ENCODE assay signal across 8 cellular contexts in genomic region chr5:137344723-137345322, GRCh38.
DNase-seq lines count a peak whose midpoint lies in the region; ATAC-seq and TF ChIP-seq lines count a peak whose summit lies in the region.

No MANE protein-coding gene starts in this region.

- H3K27me3 ChIP-seq in kidney epithelial cell (ENCODE audit: control insufficient read depth, insufficient read depth, low read length) = no peaks in the 10 kb centered on the region
- H3K27me3 ChIP-seq in uterus = no peaks in the 10 kb centered on the region

- no peak overlapping the region for H3K27ac ChIP-seq in uterus

- H3K4me3 ChIP-seq in astrocyte of the cerebellum (ENCODE audit: low read depth, low read length) = no peak overlapping the region
- no peak overlapping the region for H3K4me3 ChIP-seq in kidney epithelial cell (ENCODE audit: low read depth, low read length)
- H3K4me3 ChIP-seq in uterus = no peak overlapping the region

- intact Hi-C loops in uterus (cut with DNase I; ENCODE audit: low total_unique reads) = no loop called here

- in situ Hi-C loops in astrocyte of the cerebellum (cut with HindIII; ENCODE audit: low sequenced_read_pairs) = no loop called here

- TF ChIP-seq CTCF in GM10266 (IDR thresholded peaks at IDR 0.05; ENCODE audit: control insufficient read depth, insufficient read depth, low read depth, missing control alignments) (peak; percentile 64), astrocyte of the cerebellum (IDR thresholded peaks at IDR 0.05; ENCODE audit: low read depth, low read length, missing control alignments) (peak; percentile 92), kidney epithelial cell (IDR thresholded peaks at IDR 0.05; ENCODE audit: insufficient read depth, low read length, poor library complexity, severe bottlenecking) (peak; percentile 85), uterus (IDR thresholded peaks at IDR 0.05) (peak; percentile 15 to 55 (median 36))

- H3K4me1 ChIP-seq in uterus = no peaks in the 10 kb centered on the region

- peak; percentile 49 for DNase-seq in AG08396 (ENCODE audit: low spot score)
- DNase-seq in GM10266 (ENCODE audit: extremely low spot score) = peak; percentile 31
- peak; percentile 74 for DNase-seq in NCI-H345 (lab: John Stamatoyannopoulos, UW)
- peak; percentile 49 for DNase-seq in astrocyte of the cerebellum (ENCODE audit: low read depth)
- DNase-seq in kidney epithelial cell (ENCODE audit: low read depth) = no peak
- no peak for DNase-seq in uterus

- H3K36me3 ChIP-seq in kidney epithelial cell (ENCODE audit: control insufficient read depth, insufficient read depth, low read length) (no peaks in the 10 kb centered on the region), uterus (no peaks in the 10 kb centered on the region)

- no peak for ATAC-seq in HG02763 (IDR thresholded peaks at IDR 0.05; ENCODE audit: unreplicated experiment)
- no peak for ATAC-seq in GM19463 (IDR thresholded peaks at IDR 0.05; ENCODE audit: unreplicated experiment)

- no peak for TF ChIP-seq POLR2A in uterus (IDR thresholded peaks at IDR 0.05)

- no peaks in the 10 kb centered on the region for H3K9me3 ChIP-seq in uterus

Comparison
In these comparisons a context has a peak if more than half of its experiments do, and no peak if none do; other contexts are left out.
1. DNase-seq: peak in AG08396 (single experiment), GM10266 (single experiment), NCI-H345 (single experiment) and astrocyte of the cerebellum (single experiment); none in kidney epithelial cell (single experiment) and uterus (0 of 2).
2. CTCF ChIP-seq: peak in every context shown above with its lines; median percentile 92 in astrocyte of the cerebellum; 85 in kidney epithelial cell; 64 in GM10266; 36 in uterus.